In the genomic region with DNA sequence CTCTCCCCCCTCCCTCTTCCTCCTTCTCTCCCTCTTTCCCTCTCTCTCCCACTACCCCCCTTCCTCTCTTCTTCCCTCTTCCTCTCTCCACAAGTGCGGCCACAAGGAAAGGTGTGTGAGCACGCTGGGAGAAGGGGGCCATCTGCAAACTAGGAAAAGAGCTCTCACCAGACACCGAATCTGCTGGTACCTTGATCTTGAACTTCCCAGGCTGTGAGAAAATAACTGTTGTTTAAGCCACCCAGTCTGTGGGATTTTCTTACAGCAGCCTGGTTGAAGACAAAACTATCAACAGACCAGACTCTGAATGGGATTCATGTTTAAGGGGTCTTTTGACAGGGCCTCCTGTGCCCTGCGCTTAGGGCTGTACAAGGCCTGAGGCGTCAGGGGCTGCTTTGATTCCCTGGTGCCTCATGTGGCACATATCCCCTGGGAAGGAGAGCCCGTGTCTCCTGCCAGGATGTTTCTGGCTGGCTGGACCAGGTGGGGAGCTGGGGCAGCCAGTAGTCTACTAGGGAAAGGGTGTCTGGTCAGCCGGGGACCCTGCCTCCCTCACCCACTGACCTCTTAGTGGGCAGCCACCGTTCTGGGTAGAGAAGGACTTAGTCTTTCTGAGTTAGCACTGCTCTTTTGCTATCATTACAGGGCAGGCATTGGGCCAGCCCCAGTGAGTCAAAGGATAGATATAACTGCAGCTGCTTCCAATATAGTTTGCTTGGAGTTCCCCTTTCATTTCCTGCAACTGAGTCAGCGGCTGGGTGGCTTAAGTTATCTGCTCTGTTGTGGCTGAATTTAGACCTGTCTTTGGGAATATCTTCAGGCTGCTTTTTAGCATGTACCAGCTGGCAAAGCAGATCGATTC, we compare ENCODE assay signal across 8 cellular contexts. TPM values are rescaled to one million over a fixed set of nuclear protein-coding genes. Genes with fewer than 3 reads are reported as not detected.
DNase-seq lines count a peak whose midpoint lies in the region; ATAC-seq and TF ChIP-seq lines count a peak whose summit lies in the region.

No MANE protein-coding gene starts in this region.

- CTCF ChIA-PET in activated B cell treated with CpG ODN at 0.5 μM for 24 hours (lab: Charles Lee) = no interaction called here

- DNase-seq in activated B cell treated with CpG ODN at 0.5 μM for 24 hours (no peak), globus pallidus (ENCODE audit: low spot score) (peak; percentile 47), sigmoid colon (peak; percentile 87), iPS-NIHi11 (ENCODE audit: low spot score) (no peak), DMS 273 (lab: John Stamatoyannopoulos, UW; ENCODE audit: unreplicated experiment) (no peak)

- no peaks in the 10 kb centered on the region for H3K27me3 Mint-ChIP-seq in activated B cell treated with CpG ODN at 0.5 μM for 24 hours

- peak overlapping the region; percentile 65 to 95 (median 80) for H3K27ac ChIP-seq in sigmoid colon

- ATAC-seq in GM18861 (IDR thresholded peaks at IDR 0.05; ENCODE audit: unreplicated experiment) (peak; percentile 53), HG03064 (IDR thresholded peaks at IDR 0.05; ENCODE audit: low read depth, unreplicated experiment) (peak; percentile 48), activated B cell treated with CpG ODN at 0.5 μM for 24 hours (ENCODE audit: low read depth) (peak; percentile 74), HG03025 (IDR thresholded peaks at IDR 0.05; ENCODE audit: low FRiP score, unreplicated experiment) (no peak)

- POLR2A ChIA-PET in activated B cell treated with CpG ODN at 0.5 μM for 24 hours (lab: Charles Lee) = no interaction called here

- H3K4me1 Mint-ChIP-seq in activated B cell treated with CpG ODN at 0.5 μM for 24 hours = peaks cover 49% of the 10 kb centered on the region

- H3K36me3 Mint-ChIP-seq in activated B cell treated with CpG ODN at 0.5 μM for 24 hours (ENCODE audit: low read depth) = no peaks in the 10 kb centered on the region

- no peaks in the 10 kb centered on the region for H3K9me3 Mint-ChIP-seq in activated B cell treated with CpG ODN at 0.5 μM for 24 hours

- 66 to 72% methylated on average over 10 of the region's 10 CpGs for WGBS in sigmoid colon, 2 donors

- TF ChIP-seq EP300 in sigmoid colon (IDR thresholded peaks at IDR 0.05) = no peak

- intact Hi-C loops in activated B cell treated with CpG ODN at 0.5 μM for 24 hours (cut with micrococcal nuclease) = loop anchor here (2.0 kb wide), 1 partner anchor 14 kb away; no protein-coding TSS in a partner anchor
- intact Hi-C loops in sigmoid colon (cut with DNase I) = loop anchor here (10.0 kb wide), 1 partner anchor 390 kb away; a partner anchor contains a TSS

- peak overlapping the region; percentile 51 for H3K4me3 Mint-ChIP-seq in activated B cell treated with CpG ODN at 0.5 μM for 24 hours

- H3K36me3 ChIP-seq in sigmoid colon = no peaks in the 10 kb centered on the region

- peak overlapping the region; percentile 80 for H3K27ac Mint-ChIP-seq in activated B cell treated with CpG ODN at 0.5 μM for 24 hours

- H3K27me3 ChIP-seq in sigmoid colon = no peaks in the 10 kb centered on the region

- H3K4me3 ChIP-seq in sigmoid colon = no peak overlapping the region

- no peaks in the 10 kb centered on the region for H3K9me3 ChIP-seq in sigmoid colon

- TF ChIP-seq CTCF in activated B cell treated with CpG ODN at 0.5 μM for 24 hours (IDR thresholded peaks at IDR 0.05) = no peak
- no peak for TF ChIP-seq CTCF in sigmoid colon (IDR thresholded peaks at IDR 0.05)

- H3K4me1 ChIP-seq in sigmoid colon = peaks cover 0 to 71% (median 62%) of the 10 kb centered on the region in 4 donors

- no peak for TF ChIP-seq POLR2A in sigmoid colon (IDR thresholded peaks at IDR 0.05)

RNA-seq across cellular contexts. Expression of a gene that starts 6.2 kb away (rescaled TPM):
- total RNA-seq in activated B cell treated with CpG ODN at 0.5 μM for 24 hours (9.2 and 11.2 TPM in 2 replicates), sigmoid colon (10 to 100 TPM; 21.6 to 35.7 (median 25.4) TPM)
- 1 to 10 TPM; 1.2 to 6.3 (median 3.5) TPM for polyA plus RNA-seq in sigmoid colon

Comparison
In these comparisons a context has a peak if more than half of its experiments do, and no peak if none do; other contexts are left out.
1. DNase-seq: peak in globus pallidus (single experiment) and sigmoid colon (single experiment); none in activated B cell treated with CpG ODN at 0.5 μM for 24 hours (single experiment), iPS-NIHi11 (single experiment) and DMS 273 (single experiment).